Comparison of ENCODE assay signal across 18 cellular contexts in the genomic region with DNA sequence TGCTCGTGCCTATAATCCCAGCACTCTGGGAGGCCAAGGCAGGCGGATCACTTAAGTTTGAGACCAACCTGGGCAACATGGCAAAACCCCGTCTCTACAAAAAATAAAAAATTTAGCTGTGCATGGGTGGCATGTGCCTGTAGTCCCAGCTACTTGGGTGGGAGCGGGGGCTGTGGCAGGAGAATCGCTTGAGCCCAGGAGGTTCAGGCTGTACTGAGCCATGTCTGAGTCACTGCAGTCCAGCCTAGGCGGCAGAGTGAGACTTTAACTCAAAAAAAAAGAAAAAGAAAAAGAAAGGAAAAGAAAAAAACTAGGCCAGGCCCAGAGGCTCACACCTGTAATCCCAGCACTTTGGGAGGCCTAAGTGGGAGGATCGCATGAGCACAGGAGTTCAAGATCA. TPM values are rescaled to one million over a fixed set of nuclear protein-coding genes. Genes with fewer than 3 reads are reported as not detected.
DNase-seq lines count a peak whose midpoint lies in the region; ATAC-seq and TF ChIP-seq lines count a peak whose summit lies in the region.
"Had no signal": no experiment of that assay in that cellular context is flagged by ENCODE, and none has a peak within 500 bp of the region (broad histone marks: within the 10 kb centered on the region; RNA-seq: fewer than 3 reads in every experiment).

No MANE protein-coding gene starts in this region.

- H3K4me3 ChIP-seq in PC-3 (ENCODE audit: low read length) (no peak overlapping the region), mesenchymal stem cell (ENCODE audit: insufficient read depth in 1 of 2, low read depth in 1 of 2, low read length in 2 of 2) (no peak overlapping the region), Peyer's patch (no peak overlapping the region)
- H3K4me3 ChIP-seq: psoas muscle had no signal

- H3K27ac Mint-ChIP-seq in chondrocyte (ENCODE audit: unreplicated experiment) = peak overlapping the region; percentile 34
- H3K27ac Mint-ChIP-seq: activated naive CD8-positive, alpha-beta T cell; endodermal cell had no signal

- no peak overlapping the region for H2BK12ac ChIP-seq in mesenchymal stem cell (ENCODE audit: low read length in 2 of 2)

- peaks cover 10% of the 10 kb centered on the region for H3K36me3 Mint-ChIP-seq in chondrocyte (ENCODE audit: low read depth)

- H3K4me1 ChIP-seq in PC-3 (ENCODE audit: insufficient read depth, low read length) (peaks cover 42% of the 10 kb centered on the region), mesenchymal stem cell (ENCODE audit: control insufficient read depth, insufficient read depth, low read depth, low read length) (peaks cover 8% of the 10 kb centered on the region), Peyer's patch (no peaks in the 10 kb centered on the region)
- H3K4me1 ChIP-seq: psoas muscle had no signal

- H2AK5ac ChIP-seq in mesenchymal stem cell (ENCODE audit: low read length, severe bottlenecking) = no peak overlapping the region

- H3K27me3 ChIP-seq in PC-3 (ENCODE audit: low read length) = no peaks in the 10 kb centered on the region
- no peaks in the 10 kb centered on the region for H3K27me3 ChIP-seq in mesenchymal stem cell (ENCODE audit: control insufficient read depth in 1 of 2, insufficient read depth in 1 of 2, low read length in 2 of 2)
- H3K27me3 ChIP-seq in Peyer's patch = no peaks in the 10 kb centered on the region

- no peaks in the 10 kb centered on the region for H3K9me3 ChIP-seq in PC-3 (ENCODE audit: low read length)
- no peaks in the 10 kb centered on the region for H3K9me3 ChIP-seq in mesenchymal stem cell (ENCODE audit: control insufficient read depth, low read length)
- H3K9me3 ChIP-seq in Peyer's patch = no peaks in the 10 kb centered on the region
- H3K9me3 ChIP-seq: psoas muscle had no signal

- no peaks in the 10 kb centered on the region for H3F3A ChIP-seq in PC-3 (ENCODE audit: low read length, unreplicated experiment)

- no peak overlapping the region for H3K14ac ChIP-seq in mesenchymal stem cell (ENCODE audit: low read length in 2 of 2)

- TF ChIP-seq CTCF in PC-3 (conservative IDR thresholded peaks at IDR 0.05; ENCODE audit: low read depth, low read length) = no peak
- no peak for TF ChIP-seq CTCF in chondrocyte (IDR thresholded peaks at IDR 0.05)
- no peak for TF ChIP-seq CTCF in Peyer's patch (IDR thresholded peaks at IDR 0.05)
- no peak for TF ChIP-seq CTCF in GM13977 (IDR thresholded peaks at IDR 0.05; ENCODE audit: extremely low read depth, insufficient read depth, missing control alignments)

- H4K91ac ChIP-seq in mesenchymal stem cell (ENCODE audit: low read length) = no peak overlapping the region

- no peaks in the 10 kb centered on the region for H3K9me3 Mint-ChIP-seq in chondrocyte (ENCODE audit: low read depth)

- no peaks in the 10 kb centered on the region for H3K27me3 Mint-ChIP-seq in chondrocyte (ENCODE audit: low read depth)
- H3K27me3 Mint-ChIP-seq: activated naive CD8-positive, alpha-beta T cell had no signal

- H2BK5ac ChIP-seq in mesenchymal stem cell (ENCODE audit: low read depth, low read length, poor library complexity, severe bottlenecking) = no peak overlapping the region

- no peak overlapping the region for H3K18ac ChIP-seq in mesenchymal stem cell (ENCODE audit: low read depth in 1 of 2, low read length in 2 of 2)

- POLR2A ChIA-PET in PC-3 (lab: Charles Lee; ENCODE audit: unreplicated experiment) = interaction anchor here (0.9 kb wide), 1 partner anchor 203 kb away, joined by 3 read pairs; no protein-coding TSS in a partner anchor

- no peaks in the 10 kb centered on the region for H3K36me3 ChIP-seq in PC-3 (ENCODE audit: low read depth, low read length)
- H3K36me3 ChIP-seq in mesenchymal stem cell (ENCODE audit: control insufficient read depth in 1 of 2, insufficient read depth in 2 of 2, low read depth in 1 of 2, low read length in 2 of 2) = peaks cover 14 to 48% of the 10 kb centered on the region in 2 experiments
- H3K36me3 ChIP-seq in Peyer's patch = no peaks in the 10 kb centered on the region

- H3K27ac ChIP-seq in PC-3 (ENCODE audit: low read length) (peak overlapping the region; percentile 72), mesenchymal stem cell (ENCODE audit: low read length, poor library complexity, severe bottlenecking) (no peak overlapping the region), Peyer's patch (no peak overlapping the region)
- H3K27ac ChIP-seq: psoas muscle had no signal

- H3K9me2 ChIP-seq in PC-3 (replicated peaks; ENCODE audit: low read length) = no peaks in the 10 kb centered on the region

- no TSS peak for BruUV-seq in PC-3 (replicated peaks; lab: Mats Ljungman, UMichigan)

- DNase-seq in ELR (ENCODE audit: low read depth) = peak; percentile 45
- DNase-seq in PC-3 = peak; percentile 46
- DNase-seq in chondrocyte (ENCODE audit: low spot score) = no peak
- DNase-seq in mesenchymal stem cell = peak; percentile 26
- no peak for DNase-seq in HuH-7 (ENCODE audit: low spot score)
- DNase-seq in Peyer's patch = no peak
- DNase-seq in GM13977 (ENCODE audit: low spot score) = no peak
- no peak for DNase-seq in erythroblast (lab: John Stamatoyannopoulos, UW)
- DNase-seq: ACHN; activated CD4-positive, alpha-beta T cell treated with anti-CD3 and anti-CD28 coated beads, Interleukin-2, amount 50 U/mL, for 1 hour; cortex of kidney; NCI-H1930; psoas muscle; SHP77 treated with DMSO at 0.1 percent for 48 hours; T-helper 1 cell had no signal

- no peak overlapping the region for H4K8ac ChIP-seq in mesenchymal stem cell (ENCODE audit: low read length)

- H3K4me1 Mint-ChIP-seq in chondrocyte (ENCODE audit: low read depth) = peaks cover 54% of the 10 kb centered on the region
- H3K4me1 Mint-ChIP-seq: endodermal cell had no signal

- H3K4ac ChIP-seq in mesenchymal stem cell (ENCODE audit: low read depth in 1 of 2, low read length in 2 of 2) = no peak overlapping the region

- H3K9ac ChIP-seq in PC-3 (ENCODE audit: low read length) = no peak overlapping the region
- no peak overlapping the region for H3K9ac ChIP-seq in mesenchymal stem cell (ENCODE audit: low read length)

- H3K4me3 Mint-ChIP-seq in chondrocyte (ENCODE audit: unreplicated experiment) = no peak overlapping the region
- H3K4me3 Mint-ChIP-seq: activated naive CD8-positive, alpha-beta T cell; CD14-positive monocyte; endodermal cell had no signal

- intact Hi-C loops in PC-3 (cut with micrococcal nuclease) = loop anchor here (2.0 to 10.0 kb wide), 3 partner anchors 31 to 149 kb away; partner anchors contain the start of genes RALBP1 and TWSG1

- H4K20me1 ChIP-seq in PC-3 (ENCODE audit: low read length) = no peaks in the 10 kb centered on the region

- H2AFZ ChIP-seq in PC-3 (ENCODE audit: low read length) (no peak overlapping the region), mesenchymal stem cell (ENCODE audit: low read depth, low read length) (no peak overlapping the region)

- no peak overlapping the region for H3K23ac ChIP-seq in mesenchymal stem cell (ENCODE audit: low read length in 2 of 2)

- peak overlapping the region; percentile 43 for H3K4me2 ChIP-seq in PC-3 (ENCODE audit: low read length)
- no peak overlapping the region for H3K4me2 ChIP-seq in mesenchymal stem cell (ENCODE audit: low read length, poor library complexity, severe bottlenecking)

- peak; percentile 35 for ATAC-seq in PC-3

- TF ChIP-seq POLR2A in Peyer's patch (IDR thresholded peaks at IDR 0.05) (no peak), erythroblast (IDR thresholded peaks at IDR 0.05; ENCODE audit: low read length) (no peak)

- CTCF ChIA-PET in PC-3 (lab: Charles Lee) = interaction anchor here (1.1 kb wide), 1 partner anchor 149 kb away, joined by 5 read pairs; no protein-coding TSS in a partner anchor

- peaks cover 25% of the 10 kb centered on the region for H3K79me1 ChIP-seq in mesenchymal stem cell (replicated peaks; ENCODE audit: low read length, poor library complexity, severe bottlenecking)

- H2BK120ac ChIP-seq in mesenchymal stem cell (ENCODE audit: low read depth, low read length) = no peak overlapping the region

- WGBS in mesenchymal stem cell = 89% methylated on average over 7 of the region's 7 CpGs

- H2BK15ac ChIP-seq in mesenchymal stem cell (ENCODE audit: low read depth, poor library complexity, severe bottlenecking) = no peak overlapping the region

- H3K79me2 ChIP-seq in PC-3 (ENCODE audit: low read length) = 0 out of 2 replicates have a peak, but pooled peaks cover 5% of the 10 kb centered on the region

- in situ Hi-C loops in GM13977 (cut with MboI; ENCODE audit: low pct_unique_long_range_greater_than_20kb, low sequenced_read_pairs, unreplicated experiment) = no loop called here

RNA-seq across cellular contexts. Expression of gene TWSG1, which starts 30.8 kb away (rescaled TPM):
- total RNA-seq in PC-3 (2014; rRNA removed) = 30.1 and 32.8 TPM in 2 replicates
- 79.7 to 99.5 TPM (median 90.5 TPM) in 3 replicates for total RNA-seq in chondrocyte
- 88.2 TPM for polyA plus RNA-seq in mesenchymal stem cell (2013, experiment 1 of 2)
- 101 TPM for polyA plus RNA-seq in mesenchymal stem cell (2013, experiment 2 of 2)
- 10 to 100 TPM in 2 of 4 donors, 1 to 10 TPM in 2; 7.5 to 12.4 (median 10.5) TPM for total RNA-seq in Peyer's patch

Comparison
In these comparisons a context has a peak if more than half of its experiments do, and no peak if none do; other contexts are left out.
1. DNase-seq: peak in ELR (single experiment), PC-3 (single experiment) and mesenchymal stem cell (single experiment); none in chondrocyte (single experiment), HuH-7 (single experiment), Peyer's patch (0 of 3), GM13977 (single experiment) and erythroblast (0 of 2).